Comparison of ENCODE assay signal across 14 cellular contexts in genomic region chr16:25996052-25996451, GRCh38.
DNase-seq lines count a peak whose midpoint lies in the region; ATAC-seq, FAIRE-seq and TF ChIP-seq lines count a peak whose summit lies in the region.
"Had no signal": no experiment of that assay in that cellular context is flagged by ENCODE, and none has a peak within 500 bp of the region (broad histone marks: within the 10 kb centered on the region; RNA-seq: fewer than 3 reads in every experiment).

No MANE protein-coding gene starts in this region.

- no peaks in the 10 kb centered on the region for H3K27me3 Mint-ChIP-seq in GM23338 (ENCODE audit: insufficient read depth, low read depth, poor library complexity)
- H3K27me3 Mint-ChIP-seq in stimulated activated naive CD8-positive, alpha-beta T cell treated with anti-CD3 and anti-CD28 coated beads, Interleukin-15, amount 100 ng/mL, for 72 hours: peaks cover 2% of the 10 kb centered on the region

- H3K36me3 ChIP-seq in A673 (ENCODE audit: insufficient read depth, low read length, poor library complexity, severe bottlenecking): no peaks in the 10 kb centered on the region
- H3K36me3 ChIP-seq in GM23338 (ENCODE audit: insufficient read depth): no peaks in the 10 kb centered on the region; the same call in 1 of the 2 replicates
- H3K36me3 ChIP-seq in OCI-LY3 (replicated peaks; ENCODE audit: low read depth, low read length): no peaks in the 10 kb centered on the region
- H3K36me3 ChIP-seq in K562 (ENCODE audit: control insufficient read depth, insufficient read depth, low read length): no peaks in the 10 kb centered on the region

- no peak for FAIRE-seq in K562 (lab: Jason Lieb, UNC)
- FAIRE-seq: HepG2 had no signal

- no peaks in the 10 kb centered on the region for H3K27me3 ChIP-seq in A673 (replicated peaks; ENCODE audit: insufficient read depth, low read depth, low read length, poor library complexity)
- H3K27me3 ChIP-seq in GM23338 (ENCODE audit: insufficient read depth): no peaks in the 10 kb centered on the region
- no peaks in the 10 kb centered on the region for H3K27me3 ChIP-seq in OCI-LY3 (ENCODE audit: low read depth, low read length)
- H3K27me3 ChIP-seq in K562 (ENCODE audit: control insufficient read depth in 2 of 2, insufficient read depth in 2 of 2, low read length in 2 of 2): no peaks in the 10 kb centered on the region

- H2AFZ ChIP-seq in GM23338 (no peak overlapping the region), OCI-LY3 (ENCODE audit: low read depth, low read length) (no peak overlapping the region), K562 (ENCODE audit: low read depth, low read length) (no peak overlapping the region)

- H4K20me1 ChIP-seq in GM23338 (replicated peaks; ENCODE audit: insufficient read depth) (no peaks in the 10 kb centered on the region), OCI-LY3 (ENCODE audit: insufficient read depth, low read length) (no peaks in the 10 kb centered on the region), K562 (replicated peaks; ENCODE audit: control insufficient read depth, insufficient read depth, low read length) (no peaks in the 10 kb centered on the region)

- CTCF ChIA-PET in A673 (lab: Charles Lee): no interaction called here
- CTCF ChIA-PET in K562 (lab: Yijun Ruan, JAX; ENCODE audit: low intra/inter-chr PET ratio): no interaction called here

- H3F3A ChIP-seq in GM23338 (replicated peaks; ENCODE audit: low read depth): no peaks in the 10 kb centered on the region

- intact Hi-C loops in A673 (cut with micrococcal nuclease; ENCODE audit: unreplicated experiment) (no loop called here), K562 (cut with micrococcal nuclease) (no loop called here), sciatic nerve (cut with DNase I) (no loop called here)

- peak; percentile 42; the same call in 1 of the 2 replicates for TF ChIP-seq CTCF in A673 (conservative IDR thresholded peaks at IDR 0.05; ENCODE audit: low read depth, low read length)
- TF ChIP-seq CTCF in GM23338 (conservative IDR thresholded peaks at IDR 0.05; ENCODE audit: low read depth in 2 of 2): peak; percentile 34 to 56
- peak; percentile 22 for TF ChIP-seq CTCF in OCI-LY3 (IDR thresholded peaks at IDR 0.05; ENCODE audit: low read depth, low read length)
- peak in 1 of 3 experiments; percentile 13; a peak in 1 of 6 replicates for TF ChIP-seq CTCF in K562 (IDR thresholded peaks at IDR 0.05 in 2 of 3, conservative IDR thresholded peaks at IDR 0.05 in 1 of 3; ENCODE audit: insufficient read depth in 2 of 3, low read depth in 1 of 3, low read length in 3 of 3)
- TF ChIP-seq CTCF in foreskin fibroblast (IDR thresholded peaks at IDR 0.05; ENCODE audit: low read depth, low read length): no peak

- no peak for TF ChIP-seq EP300 in K562 (IDR thresholded peaks at IDR 0.05; ENCODE audit: low read length)

- WGBS in K562 (ENCODE audit: insufficient coverage, low coverage, missing lambda C conversion rate): 3% methylated on average over 2 of the region's 2 CpGs

- DNase-seq in A673 (ENCODE audit: low spot score): peak; percentile 32
- DNase-seq in GM23338 (ENCODE audit: low spot score): peak; percentile 41
- DNase-seq in K562 (ENCODE audit: extremely low read depth in 1 of 4, low spot score in 3 of 4): peak; percentile 10 to 27 (median 18)
- no peak for DNase-seq in foreskin fibroblast
- DNase-seq in sciatic nerve (ENCODE audit: low spot score): no peak
- DNase-seq in stimulated activated naive CD8-positive, alpha-beta T cell treated with anti-CD3 and anti-CD28 coated beads, Interleukin-15, amount 100 ng/mL, for 72 hours: no peak
- DNase-seq: DMS53, Kasumi-1, NCI-H1436 treated with DMSO at 0.1 percent for 48 hours, NCI-H2081 treated with DMSO at 0.1 percent for 48 hours, NCI-H69 had no signal

- TF ChIP-seq RAD21 in K562 (CRISPR knock-in tag; conservative IDR thresholded peaks at IDR 0.05 in 1 of 2, IDR thresholded peaks at IDR 0.05 in 1 of 2): no peak; a peak in 1 of 4 replicates

- H3K27ac ChIP-seq in A673 (ENCODE audit: low read depth, low read length, poor library complexity, severe bottlenecking) (no peak overlapping the region), GM23338 (ENCODE audit: low read depth) (no peak overlapping the region), OCI-LY3 (ENCODE audit: low read length) (no peak overlapping the region), K562 (ENCODE audit: extremely low read depth, low read depth, low read length) (no peak overlapping the region)

- H3K27ac Mint-ChIP-seq in GM23338: no peak overlapping the region
- no peak overlapping the region for H3K27ac Mint-ChIP-seq in stimulated activated naive CD8-positive, alpha-beta T cell treated with anti-CD3 and anti-CD28 coated beads, Interleukin-15, amount 100 ng/mL, for 72 hours

- H3K4me3 Mint-ChIP-seq in GM23338: no peak overlapping the region
- no peak overlapping the region for H3K4me3 Mint-ChIP-seq in stimulated activated naive CD8-positive, alpha-beta T cell treated with anti-CD3 and anti-CD28 coated beads, Interleukin-15, amount 100 ng/mL, for 72 hours

- TF ChIP-seq POLR2A in K562 (conservative IDR thresholded peaks at IDR 0.05): no peak

- H3K4me1 Mint-ChIP-seq in GM23338: no peaks in the 10 kb centered on the region
- H3K4me1 Mint-ChIP-seq in stimulated activated naive CD8-positive, alpha-beta T cell treated with anti-CD3 and anti-CD28 coated beads, Interleukin-15, amount 100 ng/mL, for 72 hours: no peaks in the 10 kb centered on the region

- in situ Hi-C loops in K562 (cut with MboI): no loop called here

- BruUV-seq in A673 (replicated peaks; lab: Mats Ljungman, UMichigan) (no TSS peak), K562 (replicated peaks; lab: Mats Ljungman, UMichigan) (no TSS peak)

- no peaks in the 10 kb centered on the region for H3K9me3 ChIP-seq in A673 (ENCODE audit: low read depth, low read length, poor library complexity, severe bottlenecking)
- no peaks in the 10 kb centered on the region for H3K9me3 ChIP-seq in OCI-LY3 (ENCODE audit: insufficient read depth, low read length)
- no peaks in the 10 kb centered on the region for H3K9me3 ChIP-seq in K562 (replicated peaks; ENCODE audit: control insufficient read depth, insufficient read depth, low read depth, low read length)

- H3K9ac ChIP-seq in OCI-LY3 (ENCODE audit: low read length) (no peak overlapping the region), K562 (ENCODE audit: insufficient read depth in 1 of 2, low read depth in 2 of 2, low read length in 2 of 2) (no peak overlapping the region)

- POLR2A ChIA-PET in A673 (lab: Charles Lee; ENCODE audit: low non-redundant PET): no interaction called here
- POLR2A ChIA-PET in K562 (lab: Yijun Ruan, JAX): no interaction called here

- H3K4me2 ChIP-seq in GM23338: no peak overlapping the region
- no peak overlapping the region for H3K4me2 ChIP-seq in OCI-LY3 (ENCODE audit: low read length)
- H3K4me2 ChIP-seq in K562 (ENCODE audit: insufficient read depth, low read length): no peak overlapping the region

- H3K9me3 Mint-ChIP-seq in GM23338: peaks cover 60% of the 10 kb centered on the region
- H3K9me3 Mint-ChIP-seq in stimulated activated naive CD8-positive, alpha-beta T cell treated with anti-CD3 and anti-CD28 coated beads, Interleukin-15, amount 100 ng/mL, for 72 hours: no peaks in the 10 kb centered on the region

- peaks cover 3% of the 10 kb centered on the region; the same call in 2 of the 3 replicates for H3K36me3 Mint-ChIP-seq in GM23338 (ENCODE audit: low read depth)

- H3K9me1 ChIP-seq in K562 (ENCODE audit: control insufficient read depth, insufficient read depth, low read length): no peaks in the 10 kb centered on the region

- H3K4me3 ChIP-seq in A673 (ENCODE audit: low read depth, low read length, poor library complexity, severe bottlenecking) (no peak overlapping the region), GM23338 (no peak overlapping the region), OCI-LY3 (ENCODE audit: low read length) (no peak overlapping the region), K562 (no peak overlapping the region), foreskin fibroblast (ENCODE audit: low read depth in 1 of 2, low read length in 2 of 2) (no peak overlapping the region)

- H3K4me1 ChIP-seq in A673 (ENCODE audit: insufficient read depth, low read length, poor library complexity, severe bottlenecking): no peaks in the 10 kb centered on the region
- no peaks in the 10 kb centered on the region for H3K4me1 ChIP-seq in GM23338 (ENCODE audit: insufficient read depth)
- no peaks in the 10 kb centered on the region for H3K4me1 ChIP-seq in OCI-LY3 (ENCODE audit: low read length)
- H3K4me1 ChIP-seq in K562 (replicated peaks in 1 of 2; ENCODE audit: control insufficient read depth in 2 of 2, insufficient read depth in 2 of 2, low read length in 2 of 2): no peaks in the 10 kb centered on the region

- H3K79me2 ChIP-seq in GM23338 (replicated peaks; ENCODE audit: insufficient read depth) (no peaks in the 10 kb centered on the region), OCI-LY3 (ENCODE audit: low read length) (no peaks in the 10 kb centered on the region), K562 (ENCODE audit: control insufficient read depth, insufficient read depth, low read length) (no peaks in the 10 kb centered on the region)

- ATAC-seq in GM23338 (no peak), K562 (peak; percentile 52; the same call in 1 of the 3 replicates), GM21367 (IDR thresholded peaks at IDR 0.05; ENCODE audit: unreplicated experiment) (no peak), sciatic nerve (no peak)
- no peak for ATAC-seq in stimulated activated naive CD8-positive, alpha-beta T cell treated with anti-CD3 and anti-CD28 coated beads, Interleukin-15, amount 100 ng/mL, for 72 hours
- ATAC-seq: HepG2 had no signal

- H3K9me2 ChIP-seq in GM23338 (ENCODE audit: insufficient read depth): no peaks in the 10 kb centered on the region

TF ChIP-seq in K562, 482 proteins besides CTCF, POLR2A, EP300 and RAD21 (continues in another document):
- TF ChIP-seq PTTG1 (tag; IDR thresholded peaks at IDR 0.05; ENCODE audit: low read depth): no peak
- no peak for TF ChIP-seq SMAD2 (IDR thresholded peaks at IDR 0.05; ENCODE audit: low read depth, low read length)
- no peak for TF ChIP-seq ZNF77 (CRISPR knock-in tag; IDR thresholded peaks at IDR 0.05)
- TF ChIP-seq HMGXB4 (CRISPR knock-in tag; IDR thresholded peaks at IDR 0.05): no peak
- TF ChIP-seq BCOR (IDR thresholded peaks at IDR 0.05): no peak
- TF ChIP-seq BRD4 (IDR thresholded peaks at IDR 0.05): no peak
- TF ChIP-seq FOXP1 (CRISPR knock-in tag; IDR thresholded peaks at IDR 0.05): no peak

Comparison
In these comparisons a context has a peak if more than half of its experiments do, and no peak if none do; other contexts are left out.
1. DNase-seq: peak in A673 (single experiment), GM23338 (single experiment) and K562 (4 of 4); none in foreskin fibroblast (0 of 2), sciatic nerve (single experiment) and stimulated activated naive CD8-positive, alpha-beta T cell treated with anti-CD3 and anti-CD28 coated beads, Interleukin-15, amount 100 ng/mL, for 72 hours (0 of 2).